8 cellular contexts compared by ENCODE assay signal in genomic region chr5:159412284-159413046, GRCh38.
A peak's percentile ranks its signal among the peaks of the same experiment; 100 is the strongest.
DNase-seq lines count a peak whose midpoint lies in the region; ATAC-seq, FAIRE-seq and TF ChIP-seq lines count a peak whose summit lies in the region.

No MANE protein-coding gene starts in this region.

- ATAC-seq in HG02759 (IDR thresholded peaks at IDR 0.05; ENCODE audit: unreplicated experiment) = peak; percentile 64

- no peak for TF ChIP-seq POLR2A in GM12891 (IDR thresholded peaks at IDR 0.05; ENCODE audit: low read depth, low read length)

- DNase-seq in GM12891 (ENCODE audit: insufficient read length, low spot score) (no peak), RPMI7951 (ENCODE audit: low read depth) (peak; percentile 27), epidermal melanocyte (ENCODE audit: insufficient read length, low spot score) (no peak), NCI-H146 treated with DMSO at 0.1 percent for 48 hours (lab: John Stamatoyannopoulos, UW; ENCODE audit: unreplicated experiment) (no peak), SHP77 treated with DMSO at 0.1 percent for 48 hours (lab: John Stamatoyannopoulos, UW) (no peak)
- DNase-seq in activated naive CD4-positive, alpha-beta T cell (lab: John Stamatoyannopoulos, UW) = peak in 3 of 4 experiments; percentile 4 to 32 (median 15)
- peak; percentile 78 for DNase-seq in stimulated activated CD4-positive, alpha-beta T cell treated with anti-CD3 and anti-CD28 coated beads, Interleukin-15, amount 100 ng/mL, for 24 hours

- peak; percentile 91 for FAIRE-seq in GM12891 (lab: Jason Lieb, UNC)

TF ChIP-seq in GM12891, 5 proteins besides CTCF, POLR2A, EP300 and RAD21:
- no peak for TF ChIP-seq POU2F2 (IDR thresholded peaks at IDR 0.05; ENCODE audit: low read depth, low read length)
- no peak for TF ChIP-seq POLR2AphosphoS5 (IDR thresholded peaks at IDR 0.05; ENCODE audit: low read depth, low read length)
- TF ChIP-seq TAF1 (IDR thresholded peaks at IDR 0.05; ENCODE audit: low read depth, low read length) = no peak
- TF ChIP-seq SPI1 (IDR thresholded peaks at IDR 0.05; ENCODE audit: low read depth, low read length) = no peak
- TF ChIP-seq PAX5 (IDR thresholded peaks at IDR 0.05; ENCODE audit: insufficient read depth, low read length, severe bottlenecking) = no peak

Comparison
In these comparisons a context has a peak if more than half of its experiments do, and no peak if none do; other contexts are left out.
1. DNase-seq: peak in RPMI7951 (single experiment), activated naive CD4-positive, alpha-beta T cell (3 of 4) and stimulated activated CD4-positive, alpha-beta T cell treated with anti-CD3 and anti-CD28 coated beads, Interleukin-15, amount 100 ng/mL, for 24 hours (single experiment); none in GM12891 (single experiment), epidermal melanocyte (single experiment), NCI-H146 treated with DMSO at 0.1 percent for 48 hours (single experiment) and SHP77 treated with DMSO at 0.1 percent for 48 hours (single experiment).